In the genomic region with DNA sequence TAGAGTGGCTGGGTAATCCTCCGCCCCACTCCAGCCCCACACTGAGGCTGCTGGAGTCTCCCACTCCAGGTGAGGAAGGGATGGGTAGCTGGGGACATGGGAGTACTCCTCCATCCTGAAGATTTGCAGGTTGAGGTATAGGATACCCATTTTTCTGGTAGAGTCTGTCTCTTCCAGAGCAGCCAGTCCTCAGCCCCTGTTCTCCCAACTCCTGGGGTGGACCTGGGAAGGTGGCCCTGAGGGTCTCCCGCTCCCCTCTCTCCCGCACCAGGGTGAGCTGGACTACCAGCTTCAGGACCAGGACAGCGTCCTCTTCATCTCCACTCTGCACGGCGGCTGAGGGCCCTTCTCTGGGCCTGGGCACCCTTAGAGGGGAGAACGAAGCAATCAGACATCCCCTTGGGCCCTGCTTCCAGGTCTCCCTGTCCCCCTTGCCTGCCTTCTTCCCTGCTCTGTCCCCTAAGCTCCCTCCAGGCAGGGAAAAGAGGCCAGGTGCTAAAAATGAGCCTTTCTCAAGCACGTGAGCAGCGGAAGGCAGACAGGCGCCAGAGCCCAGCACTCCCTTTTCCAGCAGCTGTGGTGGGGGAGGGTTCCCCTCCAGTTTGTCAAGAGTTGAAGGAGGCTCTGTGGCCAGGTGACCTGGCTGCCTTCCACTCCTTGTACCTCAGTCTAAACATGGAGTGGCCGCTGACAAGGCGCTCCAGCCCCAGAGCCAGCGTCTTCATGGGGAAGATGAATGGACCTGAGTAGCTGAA, we compare ENCODE assay signal across 2 cellular contexts.
TF ChIP-seq lines count a peak whose summit lies in the region.

No MANE protein-coding gene starts in this region.

TF ChIP-seq in H1, 55 proteins besides CTCF, POLR2A, EP300 and RAD21:
- 0 out of 4 replicates have a peak, but pooled peaks of 1 of the 2 experiments have one; percentile 41 for TF ChIP-seq SIN3A (conservative IDR thresholded peaks at IDR 0.05 in 1 of 2, IDR thresholded peaks at IDR 0.05 in 1 of 2; ENCODE audit: low read depth in 1 of 2, low read length in 2 of 2)
- TF ChIP-seq, protein P1, sequence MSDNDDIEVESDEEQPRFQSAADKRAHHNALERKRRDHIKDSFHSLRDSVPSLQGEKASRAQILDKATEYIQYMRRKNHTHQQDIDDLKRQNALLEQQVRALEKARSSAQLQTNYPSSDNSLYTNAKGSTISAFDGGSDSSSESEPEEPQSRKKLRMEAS (IDR thresholded peaks at IDR 0.05) = no peak; the same call in 1 of the 2 replicates
- no peak for TF ChIP-seq SIX5 (IDR thresholded peaks at IDR 0.05; ENCODE audit: low read depth, low read length)
- TF ChIP-seq SP2 (IDR thresholded peaks at IDR 0.05; ENCODE audit: low read length) = no peak
- TF ChIP-seq KDM1A (IDR thresholded peaks at IDR 0.05; ENCODE audit: borderline replicate concordance, low read length) = no peak
- TF ChIP-seq SP4 (IDR thresholded peaks at IDR 0.05; ENCODE audit: low read length) = no peak

TF ChIP-seq in SK-N-SH treated with all-trans-retinoic acid at 6 μM for 48 hours, 23 proteins besides CTCF, POLR2A, EP300 and RAD21:
- TF ChIP-seq, protein P2, sequence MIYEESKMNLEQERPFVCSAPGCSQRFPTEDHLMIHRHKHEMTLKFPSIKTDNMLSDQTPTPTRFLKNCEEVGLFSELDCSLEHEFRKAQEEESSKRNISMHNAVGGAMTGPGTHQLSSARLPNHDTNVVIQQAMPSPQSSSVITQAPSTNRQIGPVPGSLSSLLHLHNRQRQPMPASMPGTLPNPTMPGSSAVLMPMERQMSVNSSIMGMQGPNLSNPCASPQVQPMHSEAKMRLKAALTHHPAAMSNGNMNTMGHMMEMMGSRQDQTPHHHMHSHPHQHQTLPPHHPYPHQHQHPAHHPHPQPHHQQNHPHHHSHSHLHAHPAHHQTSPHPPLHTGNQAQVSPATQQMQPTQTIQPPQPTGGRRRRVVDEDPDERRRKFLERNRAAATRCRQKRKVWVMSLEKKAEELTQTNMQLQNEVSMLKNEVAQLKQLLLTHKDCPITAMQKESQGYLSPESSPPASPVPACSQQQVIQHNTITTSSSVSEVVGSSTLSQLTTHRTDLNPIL (CRISPR knock-in tag; IDR thresholded peaks at IDR 0.05; ENCODE audit: low read depth) = no peak
- TF ChIP-seq ISL1 (CRISPR knock-in tag; IDR thresholded peaks at IDR 0.05) (no peak), GLIS3 (CRISPR knock-in tag; IDR thresholded peaks at IDR 0.05) (no peak), ZFP30 (CRISPR knock-in tag; IDR thresholded peaks at IDR 0.05) (no peak), ESRRG (CRISPR knock-in tag; IDR thresholded peaks at IDR 0.05) (no peak), SNAI2 (CRISPR knock-in tag; IDR thresholded peaks at IDR 0.05) (no peak), TOX (CRISPR knock-in tag; IDR thresholded peaks at IDR 0.05; ENCODE audit: borderline replicate concordance) (no peak), ZNF70 (CRISPR knock-in tag; IDR thresholded peaks at IDR 0.05) (no peak), TSHZ2 (CRISPR knock-in tag; IDR thresholded peaks at IDR 0.05) (no peak), ZC3H10 (CRISPR knock-in tag; IDR thresholded peaks at IDR 0.05) (no peak), ZFP3 (CRISPR knock-in tag; IDR thresholded peaks at IDR 0.05) (no peak), PPARA (CRISPR knock-in tag; IDR thresholded peaks at IDR 0.05; ENCODE audit: borderline replicate concordance) (no peak), OSR1 (CRISPR knock-in tag; IDR thresholded peaks at IDR 0.05) (no peak), CSRNP3 (CRISPR knock-in tag; IDR thresholded peaks at IDR 0.05) (no peak), PATZ1 (CRISPR knock-in tag; IDR thresholded peaks at IDR 0.05; ENCODE audit: borderline replicate concordance) (no peak), CSDC2 (CRISPR knock-in tag; IDR thresholded peaks at IDR 0.05) (no peak)
- TF ChIP-seq, protein P3, sequence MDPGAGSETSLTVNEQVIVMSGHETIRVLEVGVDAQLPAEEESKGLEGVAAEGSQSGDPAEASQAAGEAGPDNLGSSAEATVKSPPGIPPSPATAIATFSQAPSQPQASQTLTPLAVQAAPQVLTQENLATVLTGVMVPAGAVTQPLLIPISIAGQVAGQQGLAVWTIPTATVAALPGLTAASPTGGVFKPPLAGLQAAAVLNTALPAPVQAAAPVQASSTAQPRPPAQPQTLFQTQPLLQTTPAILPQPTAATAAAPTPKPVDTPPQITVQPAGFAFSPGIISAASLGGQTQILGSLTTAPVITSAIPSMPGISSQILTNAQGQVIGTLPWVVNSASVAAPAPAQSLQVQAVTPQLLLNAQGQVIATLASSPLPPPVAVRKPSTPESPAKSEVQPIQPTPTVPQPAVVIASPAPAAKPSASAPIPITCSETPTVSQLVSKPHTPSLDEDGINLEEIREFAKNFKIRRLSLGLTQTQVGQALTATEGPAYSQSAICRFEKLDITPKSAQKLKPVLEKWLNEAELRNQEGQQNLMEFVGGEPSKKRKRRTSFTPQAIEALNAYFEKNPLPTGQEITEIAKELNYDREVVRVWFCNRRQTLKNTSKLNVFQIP (CRISPR knock-in tag; IDR thresholded peaks at IDR 0.05; ENCODE audit: borderline replicate concordance, low read depth) = no peak
TF ChIP-seq in SK-N-SH treated with all-trans-retinoic acid at 6 μM for 48 hours: peak in this region for 0.
